1 cellular context compared by ENCODE assay signal in genomic region chr9:69333716-69334115, GRCh38.
TF ChIP-seq lines count a peak whose summit lies in the region.

No MANE protein-coding gene starts in this region.

TF ChIP-seq in HepG2, 621 proteins besides CTCF, POLR2A, EP300 and RAD21:
- TF ChIP-seq MNT (IDR thresholded peaks at IDR 0.05): peak; percentile 92
- no peak for TF ChIP-seq ZFP37 (CRISPR knock-in tag; IDR thresholded peaks at IDR 0.05; ENCODE audit: borderline replicate concordance)
- TF ChIP-seq KMT2B (CRISPR knock-in tag; IDR thresholded peaks at IDR 0.05): no peak
- no peak for TF ChIP-seq TAF15 (IDR thresholded peaks at IDR 0.05; ENCODE audit: low read depth, low read length, poor library complexity, severe bottlenecking)
